ENCODE assay signal across 12 cellular contexts in the genomic region with DNA sequence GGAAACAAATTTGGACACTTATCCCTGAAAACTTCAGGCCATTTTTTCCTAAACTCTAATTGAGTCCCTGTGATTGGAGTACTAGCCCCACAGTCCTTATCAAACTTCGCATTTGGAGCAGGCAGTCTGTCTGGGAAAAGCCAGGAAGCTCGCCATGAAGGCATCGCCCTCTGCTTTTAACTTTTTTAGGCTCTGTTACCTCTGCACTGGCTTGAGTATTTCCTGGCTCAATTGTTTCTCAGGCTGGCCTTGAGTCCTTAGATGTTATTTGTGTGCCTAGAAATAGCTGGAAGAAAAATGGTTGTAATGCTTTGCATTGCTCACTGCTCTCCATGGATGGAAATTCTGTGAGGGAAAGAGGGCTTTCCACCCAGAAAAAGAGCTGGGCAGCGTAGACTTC. TPM values are rescaled to one million over a fixed set of nuclear protein-coding genes. Genes with fewer than 3 reads are reported as not detected.
DNase-seq lines count a peak whose midpoint lies in the region; ATAC-seq and TF ChIP-seq lines count a peak whose summit lies in the region.
"Had no signal": no experiment of that assay in that cellular context is flagged by ENCODE, and none has a peak within 500 bp of the region (broad histone marks: within the 10 kb centered on the region; RNA-seq: fewer than 3 reads in every experiment).

No MANE protein-coding gene starts in this region.

- no peak overlapping the region for H3K4me3 ChIP-seq in right lobe of liver
- H3K4me3 ChIP-seq in skin epidermis: no peak overlapping the region
- no peak overlapping the region for H3K4me3 ChIP-seq in naive thymus-derived CD4-positive, alpha-beta T cell (ENCODE audit: low read length)

- POLR2A ChIA-PET in naive thymus-derived CD4-positive, alpha-beta T cell (lab: Charles Lee): no interaction called here

- H4K8ac ChIP-seq in H9 (replicated peaks; ENCODE audit: insufficient read length, low read depth, low read length): no peak overlapping the region

- H3K36me3 Mint-ChIP-seq in H9 (ENCODE audit: insufficient read depth in 1 of 3, low read depth in 3 of 3): peaks cover 12 to 16% (median 13%) of the 10 kb centered on the region in 3 experiments
- peaks cover 0 to 26% (median 4%) of the 10 kb centered on the region in 5 donors for H3K36me3 Mint-ChIP-seq in naive thymus-derived CD4-positive, alpha-beta T cell

- ATAC-seq in right lobe of liver: peak in 1 of 4 donors; percentile 5
- ATAC-seq in naive thymus-derived CD4-positive, alpha-beta T cell: no peak
- ATAC-seq: activated T-helper 17 cell treated with anti-CD3 and anti-CD28 coated beads, Interleukin-2, amount 50 U/mL, for 72 hours; sciatic nerve had no signal

- no peak overlapping the region for H3K27ac ChIP-seq in H9 (ENCODE audit: insufficient read length, low read depth, low read length)
- H3K27ac ChIP-seq in cingulate gyrus (ENCODE audit: low read depth, low read length): peak overlapping the region; percentile 10
- peak overlapping the region; percentile 24 to 51 (median 35) for H3K27ac ChIP-seq in right lobe of liver
- peak overlapping the region in 13 of 21 experiments; percentile 3 to 99 (median 58) for H3K27ac ChIP-seq in skin epidermis
- no peak overlapping the region for H3K27ac ChIP-seq in naive thymus-derived CD4-positive, alpha-beta T cell (ENCODE audit: low read depth, low read length)

- no peaks in the 10 kb centered on the region for H4K20me1 ChIP-seq in H9 (ENCODE audit: control insufficient read depth, insufficient read depth, insufficient read length)

- no peak overlapping the region for H3K4me3 Mint-ChIP-seq in H9
- no peak overlapping the region for H3K4me3 Mint-ChIP-seq in naive thymus-derived CD4-positive, alpha-beta T cell
- H3K4me3 Mint-ChIP-seq: activated T-helper 17 cell treated with anti-CD3 and anti-CD28 coated beads, Interleukin-2, amount 50 U/mL, for 72 hours; dendritic cell treated with granulocyte-macrophage colony-stimulating factor and Interleukin-4, amounts not matched to agents 40 ng/mL and 50 ng/mL, for 4 days had no signal

- H2BK12ac ChIP-seq in H9 (ENCODE audit: insufficient read length, low read depth, low read length): no peak overlapping the region

- no peak overlapping the region for H2AK5ac ChIP-seq in H9 (ENCODE audit: insufficient read length, low read length)

- no peak overlapping the region for H3K56ac ChIP-seq in H9 (ENCODE audit: insufficient read length, low read depth, low read length)

- no peak overlapping the region for H2BK120ac ChIP-seq in H9 (ENCODE audit: low read depth, low read length, poor library complexity, severe bottlenecking)

- H3K4me2 ChIP-seq in H9 (ENCODE audit: insufficient read depth, insufficient read length, low read length): no peak overlapping the region

- H3K23me2 ChIP-seq in H9 (ENCODE audit: insufficient read length, low read depth, low read length, poor library complexity, severe bottlenecking): no peaks in the 10 kb centered on the region

- no peaks in the 10 kb centered on the region for H3K27me3 ChIP-seq in H9 (ENCODE audit: insufficient read depth, low read length)
- H3K27me3 ChIP-seq in right lobe of liver: no peaks in the 10 kb centered on the region
- H3K27me3 ChIP-seq in naive thymus-derived CD4-positive, alpha-beta T cell (ENCODE audit: control insufficient read depth in 2 of 2, insufficient read depth in 2 of 2, low read length in 2 of 2): peaks cover 0 to 3% of the 10 kb centered on the region in 2 donors

- H3K23ac ChIP-seq in H9 (ENCODE audit: insufficient read length, low read depth, low read length): no peak overlapping the region

- H2AFZ ChIP-seq in H9 (ENCODE audit: low read length): no peak overlapping the region

- no CpG with 5 or more reads among the region's 4 CpGs for WGBS in H9 (ENCODE audit: extremely low coverage, insufficient read length, low lambda C conversion rate)
- WGBS in right lobe of liver (ENCODE audit: insufficient coverage, low coverage, low lambda C conversion rate, missing lambda C conversion rate): 58% methylated on average over 4 of the region's 4 CpGs

- intact Hi-C loops in right lobe of liver (cut with DNase I): no loop called here
- intact Hi-C loops in naive thymus-derived CD4-positive, alpha-beta T cell (cut with micrococcal nuclease): no loop called here

- TF ChIP-seq POLR2A in right lobe of liver (IDR thresholded peaks at IDR 0.05): no peak

- H3K4ac ChIP-seq in H9 (ENCODE audit: low read depth, low read length): no peak overlapping the region

- peaks cover 6% of the 10 kb centered on the region for H3K79me1 ChIP-seq in H9 (ENCODE audit: insufficient read depth, low read depth, low read length, poor library complexity, severe bottlenecking)

- no peak overlapping the region for H3K18ac ChIP-seq in H9 (ENCODE audit: insufficient read length, low read depth, low read length)

- no peak overlapping the region for H3K9ac ChIP-seq in H9 (ENCODE audit: extremely low read depth, insufficient read length, low read length)

- H2BK15ac ChIP-seq in H9 (ENCODE audit: low read depth, low read length): no peak overlapping the region

- no peaks in the 10 kb centered on the region for H3K36me3 ChIP-seq in right lobe of liver
- no peaks in the 10 kb centered on the region for H3K36me3 ChIP-seq in naive thymus-derived CD4-positive, alpha-beta T cell (ENCODE audit: control insufficient read depth in 2 of 3, insufficient read depth in 3 of 3, low read length in 3 of 3)

- H2BK20ac ChIP-seq in H9 (ENCODE audit: low read depth, low read length, poor library complexity, severe bottlenecking): no peak overlapping the region

- no peaks in the 10 kb centered on the region; a peak in 2 of 5 replicates for H3K9me3 Mint-ChIP-seq in H9
- no peaks in the 10 kb centered on the region for H3K9me3 Mint-ChIP-seq in naive thymus-derived CD4-positive, alpha-beta T cell
- H3K9me3 Mint-ChIP-seq: activated T-helper 17 cell treated with anti-CD3 and anti-CD28 coated beads, Interleukin-2, amount 50 U/mL, for 72 hours; dendritic cell treated with granulocyte-macrophage colony-stimulating factor and Interleukin-4, amounts not matched to agents 40 ng/mL and 50 ng/mL, for 4 days had no signal

- peaks cover 48% of the 10 kb centered on the region; the same call in 1 of the 2 replicates for H3K79me2 ChIP-seq in H9 (ENCODE audit: insufficient read depth, low read length)

- H3K27ac Mint-ChIP-seq in H9: peak overlapping the region; percentile 49 to 91 (median 87); a peak in 5 of 7 replicates
- H3K27ac Mint-ChIP-seq in naive thymus-derived CD4-positive, alpha-beta T cell: no peak overlapping the region
- H3K27ac Mint-ChIP-seq: activated T-helper 17 cell treated with anti-CD3 and anti-CD28 coated beads, Interleukin-2, amount 50 U/mL, for 72 hours; dendritic cell treated with granulocyte-macrophage colony-stimulating factor and Interleukin-4, amounts not matched to agents 40 ng/mL and 50 ng/mL, for 4 days had no signal

- no peak overlapping the region for H3K14ac ChIP-seq in H9 (ENCODE audit: insufficient read depth, low read length)

- no peak overlapping the region for H2BK5ac ChIP-seq in H9 (ENCODE audit: insufficient read length, low read length)

- no peak overlapping the region for H4K91ac ChIP-seq in H9 (ENCODE audit: insufficient read length, low read depth, low read length)

- H4K5ac ChIP-seq in H9 (ENCODE audit: insufficient read length, low read depth, low read length): no peak overlapping the region

- TF ChIP-seq CTCF in H9 (conservative IDR thresholded peaks at IDR 0.05) (no peak), right lobe of liver (IDR thresholded peaks at IDR 0.05) (no peak)

- H3K9me3 ChIP-seq in H9 (ENCODE audit: control insufficient read depth, low read depth, low read length) (no peaks in the 10 kb centered on the region), right lobe of liver (no peaks in the 10 kb centered on the region)
- H3K9me3 ChIP-seq in naive thymus-derived CD4-positive, alpha-beta T cell (ENCODE audit: control insufficient read depth in 2 of 3, low read length in 3 of 3): no peaks in the 10 kb centered on the region

- H3T11ph ChIP-seq in H9 (ENCODE audit: low read length): no peak overlapping the region

- H3K4me1 Mint-ChIP-seq in H9: peaks cover 70 to 76% of the 10 kb centered on the region in 2 experiments
- peaks cover 29 to 78% (median 59%) of the 10 kb centered on the region in 7 donors for H3K4me1 Mint-ChIP-seq in naive thymus-derived CD4-positive, alpha-beta T cell

- CTCF ChIA-PET in naive thymus-derived CD4-positive, alpha-beta T cell (lab: Charles Lee): no interaction called here

- H3K4me1 ChIP-seq in H9 (ENCODE audit: insufficient read depth, low read length) (peaks cover 25% of the 10 kb centered on the region), right lobe of liver (peaks cover 0 to 71% (median 30%) of the 10 kb centered on the region in 4 donors)
- H3K4me1 ChIP-seq in naive thymus-derived CD4-positive, alpha-beta T cell (ENCODE audit: control insufficient read depth in 2 of 2, insufficient read depth in 2 of 2, low read length in 2 of 2): peaks cover 27 to 70% of the 10 kb centered on the region in 2 donors

- no peak for DNase-seq in H9
- DNase-seq in right lobe of liver: no peak
- DNase-seq in NCI-H2081 (lab: John Stamatoyannopoulos, UW): no peak
- no peak for DNase-seq in activated T-cell treated with anti-CD3 and anti-CD28 coated beads, Interleukin-2, amount 50 U/mL, for 48 hours
- DNase-seq in naive thymus-derived CD4-positive, alpha-beta T cell: no peak
- DNase-seq in NCI-H1105 (lab: John Stamatoyannopoulos, UW): no peak
- DNase-seq: C1 segment of cervical spinal cord had no signal

- no peaks in the 10 kb centered on the region for H3K27me3 Mint-ChIP-seq in H9 (ENCODE audit: low read depth)
- H3K27me3 Mint-ChIP-seq in naive thymus-derived CD4-positive, alpha-beta T cell: peaks cover 0 to 14% (median 0%) of the 10 kb centered on the region in 5 donors
- H3K27me3 Mint-ChIP-seq: activated T-helper 17 cell treated with anti-CD3 and anti-CD28 coated beads, Interleukin-2, amount 50 U/mL, for 72 hours; dendritic cell treated with granulocyte-macrophage colony-stimulating factor and Interleukin-4, amounts not matched to agents 40 ng/mL and 50 ng/mL, for 4 days had no signal

RNA-seq across cellular contexts. Expression of a gene that starts 24.2 kb away (rescaled TPM):
- total RNA-seq in H9 (2021) (369 and 386 TPM in 2 replicates), right lobe of liver (100 to 1,000 TPM; 142 to 306 (median 201) TPM)
- 100 to 1,000 TPM in 2 of 5 experiments, 10 to 100 TPM in 3; 49.2 to 355 (median 54.4) TPM for total RNA-seq in naive thymus-derived CD4-positive, alpha-beta T cell
- polyA plus RNA-seq in naive thymus-derived CD4-positive, alpha-beta T cell: 1 to 10 TPM; 2.8 to 3.9 TPM

RNA-seq across cellular contexts. Expression of a gene that starts 52.7 kb away (rescaled TPM):
- 341 and 345 TPM in 2 replicates for total RNA-seq in H9 (2021)
- 100 to 1,000 TPM in 4 of 6 experiments, 10 to 100 TPM in 2; 86.3 to 305 (median 116) TPM for total RNA-seq in right lobe of liver
- 100 to 1,000 TPM; 294 to 405 (median 337) TPM for total RNA-seq in naive thymus-derived CD4-positive, alpha-beta T cell
- 100 to 1,000 TPM; 424 to 437 TPM for polyA plus RNA-seq in naive thymus-derived CD4-positive, alpha-beta T cell

RNA-seq across cellular contexts. Expression of a gene that starts 53.9 kb away (rescaled TPM):
- total RNA-seq in H9 (2021): 25.7 and 31.1 TPM in 2 replicates
- 1 to 10 TPM in 5 of 6 experiments, under 1 TPM in 1; 0.93 to 3.1 (median 2.0) TPM for total RNA-seq in right lobe of liver
- total RNA-seq in naive thymus-derived CD4-positive, alpha-beta T cell: 100 to 1,000 TPM; 200 to 287 (median 235) TPM
- polyA plus RNA-seq in naive thymus-derived CD4-positive, alpha-beta T cell: 100 to 1,000 TPM in 1 of 2 donors, 10 to 100 TPM in 1; 79.0 to 120 TPM

Comparison
In these comparisons a context has a peak if more than half of its experiments do, and no peak if none do; other contexts are left out.
1. H3K27ac ChIP-seq: peak in cingulate gyrus (single experiment), right lobe of liver (3 of 3) and skin epidermis (13 of 21); none in H9 (single experiment) and naive thymus-derived CD4-positive, alpha-beta T cell (single experiment).
2. H3K27ac Mint-ChIP-seq: peak in H9 (3 of 3); none in naive thymus-derived CD4-positive, alpha-beta T cell (0 of 9).